In the genomic region with DNA sequence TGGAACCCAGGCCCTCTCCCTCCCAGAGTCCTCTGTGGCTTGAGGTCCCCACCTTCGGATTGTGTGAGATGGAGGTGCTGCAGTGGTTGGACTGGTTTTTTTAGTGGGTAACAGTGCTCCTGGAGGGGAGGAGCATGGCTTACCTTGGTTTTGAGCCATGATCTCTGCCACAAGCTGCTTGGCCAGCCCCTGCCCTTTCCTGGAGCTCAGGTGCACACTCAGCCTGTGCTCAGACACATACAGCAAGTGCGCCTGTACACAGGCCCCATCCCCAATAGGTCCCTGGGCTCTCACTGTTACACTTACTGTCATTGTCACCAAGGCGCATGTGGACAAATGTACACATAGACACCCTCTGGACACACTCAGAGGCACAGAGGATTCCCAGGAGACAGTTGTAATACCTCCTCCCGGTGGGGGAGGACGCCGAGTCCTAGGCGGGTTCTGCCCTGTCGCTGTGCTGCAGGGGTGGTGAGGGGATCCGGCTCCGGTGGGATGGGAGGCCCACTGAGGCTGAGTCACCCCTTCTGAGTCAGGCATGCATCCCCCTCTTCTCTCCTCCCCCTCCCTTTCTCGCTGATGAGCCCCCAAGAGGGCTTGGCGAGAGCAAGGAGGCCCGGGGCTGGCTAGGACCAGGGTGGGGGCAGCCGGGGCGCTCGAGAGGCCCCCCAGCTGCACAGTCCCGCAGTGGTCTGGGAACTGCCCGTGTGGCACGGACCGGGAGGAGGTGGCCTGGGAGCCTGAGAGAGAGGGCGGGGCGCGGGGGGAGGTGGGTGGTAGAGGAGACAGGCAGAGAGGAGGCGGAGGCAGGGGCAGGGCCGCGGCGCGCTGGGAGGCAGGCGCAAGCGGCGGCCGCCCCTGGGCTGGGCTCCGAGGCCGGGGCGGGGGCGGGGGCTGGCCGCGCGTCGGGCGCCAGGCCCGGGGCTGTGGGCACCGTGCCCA, we compare ENCODE assay signal across 1 cellular context.
TF ChIP-seq lines count a peak whose summit lies in the region.

No MANE protein-coding gene starts in this region.

TF ChIP-seq in HepG2, 621 proteins besides CTCF, POLR2A, EP300 and RAD21 (continued from another document and continues in another):
- no peak for TF ChIP-seq ZNF800 (CRISPR knock-in tag; IDR thresholded peaks at IDR 0.05)
- TF ChIP-seq PCBP1 (IDR thresholded peaks at IDR 0.05; ENCODE audit: borderline replicate concordance, low read depth, low read length) = 0 out of 2 replicates have a peak, but pooled peaks have one; percentile 41
- TF ChIP-seq MLXIP (CRISPR knock-in tag; IDR thresholded peaks at IDR 0.05; ENCODE audit: borderline replicate concordance) = no peak
- no peak for TF ChIP-seq RBM39 (IDR thresholded peaks at IDR 0.05; ENCODE audit: low read depth, low read length, poor library complexity, severe bottlenecking)
- TF ChIP-seq ZKSCAN1 (IDR thresholded peaks at IDR 0.05; ENCODE audit: low read length) = no peak
- no peak for TF ChIP-seq NFRKB (IDR thresholded peaks at IDR 0.05)
- TF ChIP-seq ZSCAN12 (CRISPR knock-in tag; IDR thresholded peaks at IDR 0.05) = no peak
- peak; percentile 46 for TF ChIP-seq ZNF451 (CRISPR knock-in tag; IDR thresholded peaks at IDR 0.05)
- TF ChIP-seq SIX4 (CRISPR knock-in tag; IDR thresholded peaks at IDR 0.05) = peak; percentile 11; the same call in 1 of the 2 replicates
- TF ChIP-seq RFX5 (IDR thresholded peaks at IDR 0.05; ENCODE audit: low read depth, low read length) = peak; percentile 3; the same call in 1 of the 2 replicates
- peak; percentile 8; the same call in 1 of the 2 replicates for TF ChIP-seq CBFB (CRISPR knock-in tag; IDR thresholded peaks at IDR 0.05)
- TF ChIP-seq PBX3 (CRISPR knock-in tag; IDR thresholded peaks at IDR 0.05; ENCODE audit: borderline replicate concordance) = no peak
- TF ChIP-seq, protein P1, sequence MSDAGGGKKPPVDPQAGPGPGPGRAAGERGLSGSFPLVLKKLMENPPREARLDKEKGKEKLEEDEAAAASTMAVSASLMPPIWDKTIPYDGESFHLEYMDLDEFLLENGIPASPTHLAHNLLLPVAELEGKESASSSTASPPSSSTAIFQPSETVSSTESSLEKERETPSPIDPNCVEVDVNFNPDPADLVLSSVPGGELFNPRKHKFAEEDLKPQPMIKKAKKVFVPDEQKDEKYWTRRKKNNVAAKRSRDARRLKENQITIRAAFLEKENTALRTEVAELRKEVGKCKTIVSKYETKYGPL (CRISPR knock-in tag; IDR thresholded peaks at IDR 0.05) = no peak
- TF ChIP-seq SATB2 (CRISPR knock-in tag; IDR thresholded peaks at IDR 0.05) = no peak
- no peak for TF ChIP-seq ZNF431 (CRISPR knock-in tag; IDR thresholded peaks at IDR 0.05; ENCODE audit: borderline replicate concordance, low read depth)
- no peak for TF ChIP-seq SOX13 (IDR thresholded peaks at IDR 0.05)
- no peak; a peak in 1 of 4 replicates for TF ChIP-seq SOX13 (CRISPR knock-in tag; conservative IDR thresholded peaks at IDR 0.05 in 1 of 2, IDR thresholded peaks at IDR 0.05 in 1 of 2)
- TF ChIP-seq, protein P2, sequence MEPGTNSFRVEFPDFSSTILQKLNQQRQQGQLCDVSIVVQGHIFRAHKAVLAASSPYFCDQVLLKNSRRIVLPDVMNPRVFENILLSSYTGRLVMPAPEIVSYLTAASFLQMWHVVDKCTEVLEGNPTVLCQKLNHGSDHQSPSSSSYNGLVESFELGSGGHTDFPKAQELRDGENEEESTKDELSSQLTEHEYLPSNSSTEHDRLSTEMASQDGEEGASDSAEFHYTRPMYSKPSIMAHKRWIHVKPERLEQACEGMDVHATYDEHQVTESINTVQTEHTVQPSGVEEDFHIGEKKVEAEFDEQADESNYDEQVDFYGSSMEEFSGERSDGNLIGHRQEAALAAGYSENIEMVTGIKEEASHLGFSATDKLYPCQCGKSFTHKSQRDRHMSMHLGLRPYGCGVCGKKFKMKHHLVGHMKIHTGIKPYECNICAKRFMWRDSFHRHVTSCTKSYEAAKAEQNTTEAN (CRISPR knock-in tag; conservative IDR thresholded peaks at IDR 0.05) = peak; percentile 50; the same call in 1 of the 2 replicates
- TF ChIP-seq NPAS2 (CRISPR knock-in tag; IDR thresholded peaks at IDR 0.05; ENCODE audit: borderline replicate concordance) = no peak
- peak; percentile 63; the same call in 1 of the 2 replicates for TF ChIP-seq ZFP62 (CRISPR knock-in tag; IDR thresholded peaks at IDR 0.05)
- no peak for TF ChIP-seq KAT7 (CRISPR knock-in tag; IDR thresholded peaks at IDR 0.05; ENCODE audit: borderline replicate concordance)
- no peak for TF ChIP-seq SRSF4 (IDR thresholded peaks at IDR 0.05; ENCODE audit: low read depth, low read length, poor library complexity, severe bottlenecking)
- TF ChIP-seq GABPB1 (CRISPR knock-in tag; IDR thresholded peaks at IDR 0.05) = no peak; the same call in 1 of the 2 replicates
- no peak for TF ChIP-seq LCORL (IDR thresholded peaks at IDR 0.05)
- peak; percentile 67 for TF ChIP-seq LCORL (CRISPR knock-in tag; IDR thresholded peaks at IDR 0.05)
- TF ChIP-seq, protein P3, sequence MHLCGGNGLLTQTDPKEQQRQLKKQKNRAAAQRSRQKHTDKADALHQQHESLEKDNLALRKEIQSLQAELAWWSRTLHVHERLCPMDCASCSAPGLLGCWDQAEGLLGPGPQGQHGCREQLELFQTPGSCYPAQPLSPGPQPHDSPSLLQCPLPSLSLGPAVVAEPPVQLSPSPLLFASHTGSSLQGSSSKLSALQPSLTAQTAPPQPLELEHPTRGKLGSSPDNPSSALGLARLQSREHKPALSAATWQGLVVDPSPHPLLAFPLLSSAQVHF (CRISPR knock-in tag; IDR thresholded peaks at IDR 0.05) = no peak
- TF ChIP-seq ZNF281 (CRISPR knock-in tag; IDR thresholded peaks at IDR 0.05; ENCODE audit: borderline replicate concordance) = no peak
- no peak for TF ChIP-seq ZNF496 (CRISPR knock-in tag; IDR thresholded peaks at IDR 0.05; ENCODE audit: insufficient replicate concordance)
- TF ChIP-seq ZNF33A (CRISPR knock-in tag; IDR thresholded peaks at IDR 0.05; ENCODE audit: borderline replicate concordance) = no peak
- TF ChIP-seq ZNF367 (CRISPR knock-in tag; IDR thresholded peaks at IDR 0.05; ENCODE audit: borderline replicate concordance) = no peak
- TF ChIP-seq MTA3 (CRISPR knock-in tag; IDR thresholded peaks at IDR 0.05) = no peak
- peak; percentile 47; the same call in 1 of the 2 replicates for TF ChIP-seq BRD4 (CRISPR knock-in tag; IDR thresholded peaks at IDR 0.05)
- TF ChIP-seq ZMYM2 (CRISPR knock-in tag; IDR thresholded peaks at IDR 0.05) = no peak
- TF ChIP-seq ZNF44 (CRISPR knock-in tag; IDR thresholded peaks at IDR 0.05) = no peak
- TF ChIP-seq JDP2 (CRISPR knock-in tag; IDR thresholded peaks at IDR 0.05; ENCODE audit: borderline replicate concordance) = no peak
- no peak for TF ChIP-seq E2F1 (CRISPR knock-in tag; IDR thresholded peaks at IDR 0.05)
- TF ChIP-seq ZNF792 (CRISPR knock-in tag; IDR thresholded peaks at IDR 0.05) = no peak
- no peak; the same call in 1 of the 2 replicates for TF ChIP-seq IRF1 (CRISPR knock-in tag; IDR thresholded peaks at IDR 0.05; ENCODE audit: low read depth)
- no peak for TF ChIP-seq MBD4 (IDR thresholded peaks at IDR 0.05; ENCODE audit: borderline replicate concordance, low read length)
- no peak for TF ChIP-seq PCBP2 (optimal IDR thresholded peaks at IDR 0.05; ENCODE audit: low read depth, low read length, poor library complexity, severe bottlenecking)
- TF ChIP-seq, protein P4, sequence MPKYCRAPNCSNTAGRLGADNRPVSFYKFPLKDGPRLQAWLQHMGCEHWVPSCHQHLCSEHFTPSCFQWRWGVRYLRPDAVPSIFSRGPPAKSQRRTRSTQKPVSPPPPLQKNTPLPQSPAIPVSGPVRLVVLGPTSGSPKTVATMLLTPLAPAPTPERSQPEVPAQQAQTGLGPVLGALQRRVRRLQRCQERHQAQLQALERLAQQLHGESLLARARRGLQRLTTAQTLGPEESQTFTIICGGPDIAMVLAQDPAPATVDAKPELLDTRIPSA (CRISPR knock-in tag; IDR thresholded peaks at IDR 0.05; ENCODE audit: borderline replicate concordance) = no peak
- no peak for TF ChIP-seq CSRNP1 (CRISPR knock-in tag; IDR thresholded peaks at IDR 0.05)
- TF ChIP-seq ISL2 (CRISPR knock-in tag; IDR thresholded peaks at IDR 0.05) = peak; percentile 43; the same call in 1 of the 2 replicates
- no peak for TF ChIP-seq HOXA7 (CRISPR knock-in tag; IDR thresholded peaks at IDR 0.05)
